Comparison of ENCODE assay signal across 31 cellular contexts in genomic region chr14:68320495-68320894, GRCh38.
"Had no signal": no experiment of that assay in that cellular context is flagged by ENCODE, and none has a peak within 500 bp of the region (broad histone marks: within the 10 kb centered on the region; RNA-seq: fewer than 3 reads in every experiment).

No MANE protein-coding gene starts in this region.

- H3K27ac ChIP-seq: foreskin keratinocyte, heart left ventricle, neutrophil, suprapubic skin had no signal

- H3K27me3 Mint-ChIP-seq: activated CD8-positive, alpha-beta memory T cell treated with anti-CD3 and anti-CD28 coated beads, Interleukin-2, amount 10 ng/mL, durations not matched to agents 7 days and 5 days; activated naive CD4-positive, alpha-beta T cell treated with anti-CD3 and anti-CD28 coated beads, Interleukin-2, amount 50 U/mL, for 24 hours; activated naive CD8-positive, alpha-beta T cell treated with anti-CD3 and anti-CD28 coated beads, Interleukin-2, amount 50 U/mL, for 24 hours; naive thymus-derived CD8-positive, alpha-beta T cell; progenitor cell of endocrine pancreas had no signal

- H3K36me3 ChIP-seq: heart left ventricle, neutrophil, suprapubic skin, tibial nerve had no signal

- H3K4me3 Mint-ChIP-seq: activated CD8-positive, alpha-beta memory T cell treated with anti-CD3 and anti-CD28 coated beads, Interleukin-2, amount 10 ng/mL, durations not matched to agents 7 days and 5 days; activated CD8-positive, alpha-beta T cell treated with anti-CD3 and anti-CD28 coated beads, Interleukin-2, amount 10 ng/mL, durations not matched to agents 7 days and 5 days; activated naive CD4-positive, alpha-beta T cell treated with anti-CD3 and anti-CD28 coated beads, Interleukin-2, amount 50 U/mL, for 24 hours; activated naive CD8-positive, alpha-beta T cell treated with anti-CD3 and anti-CD28 coated beads, Interleukin-2, amount 50 U/mL, for 24 hours; immature natural killer cell; mesothelial cell of epicardium; naive thymus-derived CD8-positive, alpha-beta T cell; T-helper 1 cell treated with Interleukin-12 subunit alpha and Interleukin-12 subunit beta and Interleukin-4 antibody, amounts not matched to agents 30 μg/mL and 1 μg/mL, for 36 hours had no signal

- H3K27me3 ChIP-seq: foreskin keratinocyte, heart left ventricle, neutrophil, suprapubic skin, tibial nerve had no signal

- H3K27ac Mint-ChIP-seq: activated CD8-positive, alpha-beta memory T cell treated with anti-CD3 and anti-CD28 coated beads, Interleukin-2, amount 10 ng/mL, durations not matched to agents 7 days and 5 days; activated CD8-positive, alpha-beta T cell treated with anti-CD3 and anti-CD28 coated beads, Interleukin-2, amount 10 ng/mL, durations not matched to agents 7 days and 5 days; activated naive CD4-positive, alpha-beta T cell treated with anti-CD3 and anti-CD28 coated beads, Interleukin-2, amount 50 U/mL, for 24 hours; activated naive CD8-positive, alpha-beta T cell treated with anti-CD3 and anti-CD28 coated beads, Interleukin-2, amount 50 U/mL, for 24 hours; activated T-helper 2 cell treated with anti-CD3 and anti-CD28 coated beads, Interferon-gamma antibody, Interleukin-2, Interleukin-4, amounts not matched to agents 10 μg/mL and 5 μg/mL and 100 μg/mL, durations not matched to agents 14 hours and 24 hours and 36 hours; mesothelial cell of epicardium; progenitor cell of endocrine pancreas; T-helper 1 cell treated with Interleukin-12 subunit alpha and Interleukin-12 subunit beta and Interleukin-4 antibody, amounts not matched to agents 30 μg/mL and 1 μg/mL, for 36 hours had no signal

- H3K4me3 ChIP-seq: heart left ventricle, skin epidermis, suprapubic skin, tibial nerve had no signal

- H3K9me3 Mint-ChIP-seq: activated naive CD4-positive, alpha-beta T cell treated with anti-CD3 and anti-CD28 coated beads, Interleukin-2, amount 50 U/mL, for 24 hours; activated naive CD8-positive, alpha-beta T cell treated with anti-CD3 and anti-CD28 coated beads, Interleukin-2, amount 50 U/mL, for 24 hours; activated T-helper 2 cell treated with anti-CD3 and anti-CD28 coated beads, Interferon-gamma antibody, Interleukin-2, Interleukin-4, amounts not matched to agents 10 μg/mL and 5 μg/mL and 100 μg/mL, durations not matched to agents 14 hours and 24 hours and 36 hours; immature natural killer cell had no signal

- ATAC-seq: activated CD8-positive, alpha-beta memory T cell treated with anti-CD3 and anti-CD28 coated beads, Interleukin-2, amount 10 ng/mL, durations not matched to agents 7 days and 5 days; activated CD8-positive, alpha-beta T cell treated with anti-CD3 and anti-CD28 coated beads, Interleukin-2, amount 10 ng/mL, durations not matched to agents 7 days and 5 days; activated naive CD8-positive, alpha-beta T cell treated with anti-CD3 and anti-CD28 coated beads, Interleukin-2, amount 50 U/mL, for 24 hours; esophagus mucosa; foreskin keratinocyte; heart left ventricle; left colon; naive thymus-derived CD8-positive, alpha-beta T cell; sciatic nerve had no signal

- H3K4me1 Mint-ChIP-seq: activated CD8-positive, alpha-beta memory T cell treated with anti-CD3 and anti-CD28 coated beads, Interleukin-2, amount 10 ng/mL, durations not matched to agents 7 days and 5 days had no signal

- H3K9me3 ChIP-seq: heart left ventricle, neutrophil, suprapubic skin, tibial nerve had no signal

- FAIRE-seq: kidney had no signal

- DNase-seq: activated CD4-positive, alpha-beta T cell treated with anti-CD3 and anti-CD28 coated beads, Interleukin-2, amount 50 U/mL, for 1 hour; activated CD4-positive, CD25-positive, alpha-beta regulatory T cell treated with anti-CD3 and anti-CD28 coated beads, Interleukin-2, amount 50 U/mL, for 72 hours; activated CD8-positive, alpha-beta memory T cell treated with anti-CD3 and anti-CD28 coated beads, Interleukin-2, amount 10 ng/mL, durations not matched to agents 7 days and 5 days; activated CD8-positive, alpha-beta T cell treated with anti-CD3 and anti-CD28 coated beads, Interleukin-2, amount 10 ng/mL, durations not matched to agents 7 days and 5 days; activated naive CD8-positive, alpha-beta T cell treated with anti-CD3 and anti-CD28 coated beads, Interleukin-2, amount 50 U/mL, for 24 hours; activated T-cell treated with anti-CD3 and anti-CD28 coated beads, Interleukin-2, amount 50 U/mL, for 48 hours; amygdala; caudate nucleus; cortex of kidney; foreskin keratinocyte; heart left ventricle; hypothalamus; immature natural killer cell; kidney; left colon; naive thymus-derived CD8-positive, alpha-beta T cell; stimulated activated CD4-positive, alpha-beta T cell treated with anti-CD3 and anti-CD28 coated beads, Interleukin-12 subunit alpha, Interleukin-12 subunit beta, amount 100 ng/mL, for 4 hours; stimulated activated CD4-positive, alpha-beta T cell treated with anti-CD3 and anti-CD28 coated beads, Interleukin-4, amount 100 ng/mL, for 24 hours; stimulated activated naive CD4-positive, alpha-beta T cell; T1000 had no signal

- H3K36me3 Mint-ChIP-seq: mesothelial cell of epicardium had no signal

- H3K4me1 ChIP-seq: foreskin keratinocyte, suprapubic skin had no signal
